Comparison of ENCODE assay signal across 1 cellular context in genomic region chr12:66092559-66093269, GRCh38.
A peak's percentile ranks its signal among the peaks of the same experiment; 100 is the strongest.
TF ChIP-seq lines count a peak whose summit lies in the region.

No MANE protein-coding gene starts in this region.

TF ChIP-seq in HEK293, 187 proteins besides CTCF, POLR2A, EP300 and RAD21 (continued from another document):
- TF ChIP-seq ZNF148 (tag by site-specific recombination; IDR thresholded peaks at IDR 0.05; ENCODE audit: borderline replicate concordance) (no peak), ZNF596 (tag by site-specific recombination; IDR thresholded peaks at IDR 0.05) (0 out of 2 replicates have a peak, but pooled peaks have one; percentile 14), WT1 (tag by site-specific recombination; IDR thresholded peaks at IDR 0.05) (peak; percentile 47), ZNF701 (tag by site-specific recombination; IDR thresholded peaks at IDR 0.05) (no peak), ZNF24 (tag by site-specific recombination; IDR thresholded peaks at IDR 0.05) (peak; percentile 28; the same call in 1 of the 2 replicates), SALL2 (tag by site-specific recombination; IDR thresholded peaks at IDR 0.05; ENCODE audit: borderline replicate concordance) (no peak), IKZF3 (tag by site-specific recombination; IDR thresholded peaks at IDR 0.05) (peak; percentile 53; the same call in 1 of the 2 replicates), ZNF366 (tag by site-specific recombination; conservative IDR thresholded peaks at IDR 0.05) (no peak), ZNF350 (tag by site-specific recombination; IDR thresholded peaks at IDR 0.05) (peak; percentile 47; the same call in 1 of the 2 replicates), ZNF133 (tag by site-specific recombination; IDR thresholded peaks at IDR 0.05) (peak; percentile 81)
